1 cellular context compared by ENCODE assay signal in genomic region chr6:2542101-2542857, GRCh38.
TF ChIP-seq lines count a peak whose summit lies in the region.

No MANE protein-coding gene starts in this region.

TF ChIP-seq in K562, 482 proteins besides CTCF, POLR2A, EP300 and RAD21:
- TF ChIP-seq, protein P1, sequence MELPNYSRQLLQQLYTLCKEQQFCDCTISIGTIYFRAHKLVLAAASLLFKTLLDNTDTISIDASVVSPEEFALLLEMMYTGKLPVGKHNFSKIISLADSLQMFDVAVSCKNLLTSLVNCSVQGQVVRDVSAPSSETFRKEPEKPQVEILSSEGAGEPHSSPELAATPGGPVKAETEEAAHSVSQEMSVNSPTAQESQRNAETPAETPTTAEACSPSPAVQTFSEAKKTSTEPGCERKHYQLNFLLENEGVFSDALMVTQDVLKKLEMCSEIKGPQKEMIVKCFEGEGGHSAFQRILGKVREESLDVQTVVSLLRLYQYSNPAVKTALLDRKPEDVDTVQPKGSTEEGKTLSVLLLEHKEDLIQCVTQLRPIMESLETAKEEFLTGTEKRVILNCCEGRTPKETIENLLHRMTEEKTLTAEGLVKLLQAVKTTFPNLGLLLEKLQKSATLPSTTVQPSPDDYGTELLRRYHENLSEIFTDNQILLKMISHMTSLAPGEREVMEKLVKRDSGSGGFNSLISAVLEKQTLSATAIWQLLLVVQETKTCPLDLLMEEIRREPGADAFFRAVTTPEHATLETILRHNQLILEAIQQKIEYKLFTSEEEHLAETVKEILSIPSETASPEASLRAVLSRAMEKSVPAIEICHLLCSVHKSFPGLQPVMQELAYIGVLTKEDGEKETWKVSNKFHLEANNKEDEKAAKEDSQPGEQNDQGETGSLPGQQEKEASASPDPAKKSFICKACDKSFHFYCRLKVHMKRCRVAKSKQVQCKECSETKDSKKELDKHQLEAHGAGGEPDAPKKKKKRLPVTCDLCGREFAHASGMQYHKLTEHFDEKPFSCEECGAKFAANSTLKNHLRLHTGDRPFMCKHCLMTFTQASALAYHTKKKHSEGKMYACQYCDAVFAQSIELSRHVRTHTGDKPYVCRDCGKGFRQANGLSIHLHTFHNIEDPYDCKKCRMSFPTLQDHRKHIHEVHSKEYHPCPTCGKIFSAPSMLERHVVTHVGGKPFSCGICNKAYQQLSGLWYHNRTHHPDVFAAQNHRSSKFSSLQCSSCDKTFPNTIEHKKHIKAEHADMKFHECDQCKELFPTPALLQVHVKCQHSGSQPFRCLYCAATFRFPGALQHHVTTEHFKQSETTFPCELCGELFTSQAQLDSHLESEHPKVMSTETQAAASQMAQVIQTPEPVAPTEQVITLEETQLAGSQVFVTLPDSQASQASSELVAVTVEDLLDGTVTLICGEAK (IDR thresholded peaks at IDR 0.05): 0 out of 2 replicates have a peak, but pooled peaks have one; percentile 14
- TF ChIP-seq, protein P1 (CRISPR knock-in tag; IDR thresholded peaks at IDR 0.05): no peak
- TF ChIP-seq FOS (IDR thresholded peaks at IDR 0.05; ENCODE audit: extremely low read depth, insufficient read length) (no peak), ZNF583 (CRISPR knock-in tag; IDR thresholded peaks at IDR 0.05) (0 out of 2 replicates have a peak, but pooled peaks have one; percentile 23)
